15 cellular contexts compared by ENCODE assay signal in genomic region chr18:58565021-58565420, GRCh38.
DNase-seq lines count a peak whose midpoint lies in the region; ATAC-seq and TF ChIP-seq lines count a peak whose summit lies in the region.
"Had no signal": no experiment of that assay in that cellular context is flagged by ENCODE, and none has a peak within 500 bp of the region (broad histone marks: within the 10 kb centered on the region; RNA-seq: fewer than 3 reads in every experiment).

No MANE protein-coding gene starts in this region.

- H3K4me3 Mint-ChIP-seq in activated CD8-positive, alpha-beta memory T cell treated with anti-CD3 and anti-CD28 coated beads, Interleukin-2, amount 10 ng/mL, durations not matched to agents 7 days and 5 days = no peak overlapping the region

- H3K9me3 Mint-ChIP-seq in activated CD8-positive, alpha-beta memory T cell treated with anti-CD3 and anti-CD28 coated beads, Interleukin-2, amount 10 ng/mL, durations not matched to agents 7 days and 5 days (ENCODE audit: low read depth) = peaks cover 2% of the 10 kb centered on the region

- H3K27me3 ChIP-seq in PC-3 (ENCODE audit: low read length) = no peaks in the 10 kb centered on the region

- H3K27ac Mint-ChIP-seq in activated CD8-positive, alpha-beta memory T cell treated with anti-CD3 and anti-CD28 coated beads, Interleukin-2, amount 10 ng/mL, durations not matched to agents 7 days and 5 days = no peak overlapping the region

- no peaks in the 10 kb centered on the region for H4K20me1 ChIP-seq in PC-3 (ENCODE audit: low read length)

- CTCF ChIA-PET in PC-3 (lab: Charles Lee) = no interaction called here
- CTCF ChIA-PET in activated CD8-positive, alpha-beta memory T cell treated with anti-CD3 and anti-CD28 coated beads, Interleukin-2, amount 10 ng/mL, durations not matched to agents 7 days and 5 days (lab: Charles Lee) = no interaction called here

- H3K9ac ChIP-seq in PC-3 (ENCODE audit: low read length) = no peak overlapping the region

- peak; percentile 37 for ATAC-seq in GM18867 (IDR thresholded peaks at IDR 0.05; ENCODE audit: unreplicated experiment)
- ATAC-seq in HG02642 (IDR thresholded peaks at IDR 0.05; ENCODE audit: poor library complexity, unreplicated experiment) = peak; percentile 50
- ATAC-seq in sciatic nerve = peak; percentile 21
- no peak for ATAC-seq in PC-3
- no peak for ATAC-seq in activated CD8-positive, alpha-beta memory T cell treated with anti-CD3 and anti-CD28 coated beads, Interleukin-2, amount 10 ng/mL, durations not matched to agents 7 days and 5 days

- POLR2A ChIA-PET in PC-3 (lab: Charles Lee; ENCODE audit: unreplicated experiment) = interaction anchor here (0.7 kb wide), 1 partner anchor 347 kb away, joined by 3 read pairs; no protein-coding TSS in a partner anchor

- peaks cover 6% of the 10 kb centered on the region for H3K4me1 ChIP-seq in PC-3 (ENCODE audit: insufficient read depth, low read length)

- TF ChIP-seq CTCF in PC-3 (conservative IDR thresholded peaks at IDR 0.05; ENCODE audit: low read depth, low read length) = no peak

- no peak overlapping the region for H3K4me3 ChIP-seq in PC-3 (ENCODE audit: low read length)
- H3K4me3 ChIP-seq: thoracic aorta had no signal

- no peak overlapping the region for H3K27ac ChIP-seq in PC-3 (ENCODE audit: low read length)
- H3K27ac ChIP-seq: HL-60, thoracic aorta had no signal

- H3K9me2 ChIP-seq in PC-3 (replicated peaks; ENCODE audit: low read length) = no peaks in the 10 kb centered on the region

- no peak overlapping the region for H3K4me2 ChIP-seq in PC-3 (ENCODE audit: low read length)

- no peak overlapping the region for H2AFZ ChIP-seq in PC-3 (ENCODE audit: low read length)

- peaks cover 12% of the 10 kb centered on the region for H3K4me1 Mint-ChIP-seq in activated CD8-positive, alpha-beta memory T cell treated with anti-CD3 and anti-CD28 coated beads, Interleukin-2, amount 10 ng/mL, durations not matched to agents 7 days and 5 days

- H3F3A ChIP-seq in PC-3 (ENCODE audit: low read length, unreplicated experiment) = no peaks in the 10 kb centered on the region

- no TSS peak for BruUV-seq in PC-3 (replicated peaks; lab: Mats Ljungman, UMichigan)

- H3K27me3 Mint-ChIP-seq in activated CD8-positive, alpha-beta memory T cell treated with anti-CD3 and anti-CD28 coated beads, Interleukin-2, amount 10 ng/mL, durations not matched to agents 7 days and 5 days = no peaks in the 10 kb centered on the region

- H3K36me3 ChIP-seq in PC-3 (ENCODE audit: low read depth, low read length) = no peaks in the 10 kb centered on the region
- H3K36me3 ChIP-seq: thoracic aorta had no signal

- no peaks in the 10 kb centered on the region for H3K9me3 ChIP-seq in PC-3 (ENCODE audit: low read length)
- H3K9me3 ChIP-seq: thoracic aorta had no signal

- H3K36me3 Mint-ChIP-seq in activated CD8-positive, alpha-beta memory T cell treated with anti-CD3 and anti-CD28 coated beads, Interleukin-2, amount 10 ng/mL, durations not matched to agents 7 days and 5 days = no peaks in the 10 kb centered on the region

- intact Hi-C loops in sciatic nerve (cut with DNase I) = no loop called here
- intact Hi-C loops in PC-3 (cut with micrococcal nuclease) = no loop called here

- no peaks in the 10 kb centered on the region for H3K79me2 ChIP-seq in PC-3 (ENCODE audit: low read length)

- DNase-seq in MV-4-11 (lab: John Stamatoyannopoulos, UW) = peak; percentile 94
- DNase-seq in sciatic nerve (ENCODE audit: low spot score) = no peak
- DNase-seq in PC-3 = no peak
- no peak for DNase-seq in OCI-M2 (lab: John Stamatoyannopoulos, UW; ENCODE audit: unreplicated experiment)
- no peak for DNase-seq in activated CD8-positive, alpha-beta memory T cell treated with anti-CD3 and anti-CD28 coated beads, Interleukin-2, amount 10 ng/mL, durations not matched to agents 7 days and 5 days
- DNase-seq in NCI-H187 treated with DMSO at 0.1 percent for 48 hours (lab: John Stamatoyannopoulos, UW) = no peak
- DNase-seq: activated effector memory CD4-positive, alpha-beta T cell treated with anti-CD3 and anti-CD28 coated beads, Interleukin-2, amount 50 U/mL, for 16 hours; central memory CD4-positive, alpha-beta T cell; DMS53; NCI-H1105 treated with DMSO at 0.1 percent for 48 hours; nucleus accumbens had no signal

Comparison
In these comparisons a context has a peak if more than half of its experiments do, and no peak if none do; other contexts are left out.
1. ATAC-seq: peak in GM18867 (single experiment), HG02642 (single experiment) and sciatic nerve (single experiment); none in PC-3 (single experiment) and activated CD8-positive, alpha-beta memory T cell treated with anti-CD3 and anti-CD28 coated beads, Interleukin-2, amount 10 ng/mL, durations not matched to agents 7 days and 5 days (single experiment).